ENCODE assay signal across 8 cellular contexts in the genomic region with DNA sequence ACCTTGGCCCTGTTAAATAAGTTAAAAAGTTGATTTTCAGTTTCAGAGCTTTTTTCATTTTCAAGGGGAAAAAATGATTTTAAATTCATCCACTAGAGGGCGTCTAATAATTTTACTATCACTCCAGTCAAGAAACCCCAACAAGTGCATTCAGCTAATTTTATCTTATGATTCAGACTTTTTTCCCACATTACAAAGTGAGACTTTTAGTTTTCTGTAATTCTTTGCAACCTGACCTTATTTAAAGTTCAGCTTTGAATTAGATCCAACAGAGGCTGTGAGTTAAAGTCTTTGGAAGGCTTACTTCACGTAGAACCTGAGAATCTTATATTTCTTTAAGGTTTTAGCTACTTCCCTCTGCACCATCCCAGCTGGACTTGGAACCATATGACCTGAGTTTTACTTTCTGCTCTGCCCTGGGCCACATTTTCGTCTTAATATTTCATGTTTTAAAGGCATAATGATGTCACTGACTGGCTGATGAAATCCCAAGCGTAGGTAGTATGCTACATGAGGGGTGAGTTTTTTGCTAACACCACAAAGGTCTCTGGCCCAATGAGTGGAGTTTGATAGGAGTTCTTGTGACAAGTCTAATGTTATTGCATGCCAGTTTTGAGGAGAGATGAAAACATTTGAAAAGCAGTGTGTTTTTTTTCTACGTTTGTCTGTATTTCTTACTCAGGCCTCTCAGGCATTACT. TPM values are rescaled to one million over a fixed set of nuclear protein-coding genes. Genes with fewer than 3 reads are reported as not detected.
DNase-seq lines count a peak whose midpoint lies in the region; ATAC-seq, FAIRE-seq and TF ChIP-seq lines count a peak whose summit lies in the region.

No MANE protein-coding gene starts in this region.

- no peaks in the 10 kb centered on the region for H3K9me3 ChIP-seq in A549

- H3K4me1 ChIP-seq in A549 = no peaks in the 10 kb centered on the region

- peak; percentile 46 for TF ChIP-seq CTCF in A549 (IDR thresholded peaks at IDR 0.05)

- TF ChIP-seq RAD21 in A549 (conservative IDR thresholded peaks at IDR 0.05 in 1 of 2, IDR thresholded peaks at IDR 0.05 in 1 of 2) = 0 out of 5 replicates have a peak, but pooled peaks of 1 of the 2 experiments have one; percentile 24

- no peak for TF ChIP-seq POLR2A in A549 (IDR thresholded peaks at IDR 0.05; ENCODE audit: low read length)

- ATAC-seq in A549 (no peak), HG03175 (IDR thresholded peaks at IDR 0.05; ENCODE audit: unreplicated experiment) (peak; percentile 60), HG02763 (IDR thresholded peaks at IDR 0.05; ENCODE audit: unreplicated experiment) (no peak), GM21737 (IDR thresholded peaks at IDR 0.05; ENCODE audit: unreplicated experiment) (no peak)
- peak; percentile 79 for ATAC-seq in stimulated activated naive CD8-positive, alpha-beta T cell treated with anti-CD3 and anti-CD28 coated beads, Interleukin-15, Interleukin-2, amounts not matched to agents 100 U/mL and 50 U/mL, for 24 hours

- CTCF ChIA-PET in A549 (lab: Yijun Ruan, JAX) = interaction anchor here (0.6 to 2.3 kb wide), 11 partner anchors 9 to 45 kb away, joined by 3 to 8 read pairs (median 4); a partner anchor contains a TSS

- H3K4me3 ChIP-seq in A549 = no peak overlapping the region

- no peak for TF ChIP-seq EP300 in A549 (IDR thresholded peaks at IDR 0.05)

- no peak overlapping the region for H3K27ac ChIP-seq in A549

- peak in 1 of 2 experiments; percentile 23 for DNase-seq in A549 (ENCODE audit: low read depth in 1 of 2, low spot score in 1 of 2)
- peak; percentile 36 for DNase-seq in EL
- DNase-seq in SKM-1 treated with dmso at 0.1 percent for 144 hours (lab: John Stamatoyannopoulos, UW; ENCODE audit: unreplicated experiment) = peak; percentile 49
- DNase-seq in germinal center (ENCODE audit: low spot score) = peak; percentile 11
- peak; percentile 7 for DNase-seq in stimulated activated naive CD8-positive, alpha-beta T cell treated with anti-CD3 and anti-CD28 coated beads, Interleukin-15, Interleukin-2, amounts not matched to agents 100 U/mL and 50 U/mL, for 24 hours

- POLR2A ChIA-PET in A549 (lab: Yijun Ruan, JAX) = no interaction called here

- FAIRE-seq in A549 (lab: Jason Lieb, UNC) = no peak

- no peak overlapping the region for H3K4me2 ChIP-seq in A549

- WGBS in A549 (ENCODE audit: missing lambda C conversion rate) = 57% methylated on average over 5 of the region's 5 CpGs

TF ChIP-seq in A549, 52 proteins besides CTCF, POLR2A, EP300 and RAD21:
- TF ChIP-seq KDM5A (IDR thresholded peaks at IDR 0.05) (no peak), MYC (IDR thresholded peaks at IDR 0.05; ENCODE audit: borderline replicate concordance, low read length) (no peak), SMC3 (IDR thresholded peaks at IDR 0.05) (0 out of 3 replicates have a peak, but pooled peaks have one; percentile 22)
- TF ChIP-seq, protein P1, sequence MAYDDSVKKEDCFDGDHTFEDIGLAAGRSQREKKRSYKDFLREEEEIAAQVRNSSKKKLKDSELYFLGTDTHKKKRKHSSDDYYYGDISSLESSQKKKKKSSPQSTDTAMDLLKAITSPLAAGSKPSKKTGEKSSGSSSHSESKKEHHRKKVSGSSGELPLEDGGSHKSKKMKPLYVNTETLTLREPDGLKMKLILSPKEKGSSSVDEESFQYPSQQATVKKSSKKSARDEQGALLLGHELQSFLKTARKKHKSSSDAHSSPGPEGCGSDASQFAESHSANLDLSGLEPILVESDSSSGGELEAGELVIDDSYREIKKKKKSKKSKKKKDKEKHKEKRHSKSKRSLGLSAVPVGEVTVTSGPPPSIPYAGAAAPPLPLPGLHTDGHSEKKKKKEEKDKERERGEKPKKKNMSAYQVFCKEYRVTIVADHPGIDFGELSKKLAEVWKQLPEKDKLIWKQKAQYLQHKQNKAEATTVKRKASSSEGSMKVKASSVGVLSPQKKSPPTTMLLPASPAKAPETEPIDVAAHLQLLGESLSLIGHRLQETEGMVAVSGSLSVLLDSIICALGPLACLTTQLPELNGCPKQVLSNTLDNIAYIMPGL (CRISPR knock-in tag; IDR thresholded peaks at IDR 0.05; ENCODE audit: borderline replicate concordance) = no peak

RNA-seq across cellular contexts. Expression of a gene that starts 7.2 kb away (rescaled TPM):
- not detected in 2 replicates for polyA plus RNA-seq in A549 (2011; rRNA removed)
- not detected in 2 replicates for polyA plus RNA-seq in A549 (2012; cell fraction: cytosol; rRNA removed)
- polyA plus RNA-seq in A549 (2012; cell fraction: nucleus; rRNA removed) = not detected in 2 replicates
- polyA plus RNA-seq in A549 (2017; fragmentation: RNase III; extraction: RNeasy Plus Mini Kit Qiagen cat#74134 plus additional on column Dnase treatment) = not detected in 3 replicates
- not detected in 2 replicates for polyA minus RNA-seq in A549 (2011; rRNA and poly(A)+ RNA removed)

RNA-seq across cellular contexts. Expression of a gene that starts 46.0 kb away (rescaled TPM):
- polyA plus RNA-seq in A549 (2011; rRNA removed) (67.3 and 84.6 TPM in 2 replicates), A549 (2017; fragmentation: RNase III; extraction: RNeasy Plus Mini Kit Qiagen cat#74134 plus additional on column Dnase treatment) (33.7 to 34.0 TPM (median 33.9 TPM) in 3 replicates)
- 8.8 and 13.4 TPM in 2 replicates for polyA plus RNA-seq in A549 (2012; cell fraction: cytosol; rRNA removed)
- 13.3 and 22.5 TPM in 2 replicates for polyA plus RNA-seq in A549 (2012; cell fraction: nucleus; rRNA removed)
- polyA minus RNA-seq in A549 (2011; rRNA and poly(A)+ RNA removed) = 45.0 and 73.4 TPM in 2 replicates

Comparison
In these comparisons a context has a peak if more than half of its experiments do, and no peak if none do; other contexts are left out.
1. ATAC-seq: peak in HG03175 (single experiment) and stimulated activated naive CD8-positive, alpha-beta T cell treated with anti-CD3 and anti-CD28 coated beads, Interleukin-15, Interleukin-2, amounts not matched to agents 100 U/mL and 50 U/mL, for 24 hours (single experiment); none in A549 (0 of 2), HG02763 (single experiment) and GM21737 (single experiment).